In genomic region chr9:81650836-81651545, GRCh38 we compare ENCODE assay signal across 17 cellular contexts. TPM values are rescaled to one million over a fixed set of nuclear protein-coding genes. Genes with fewer than 3 reads are reported as not detected.
DNase-seq lines count a peak whose midpoint lies in the region; TF ChIP-seq lines count a peak whose summit lies in the region.
"Had no signal": no experiment of that assay in that cellular context is flagged by ENCODE, and none has a peak within 500 bp of the region (broad histone marks: within the 10 kb centered on the region; RNA-seq: fewer than 3 reads in every experiment).

No MANE protein-coding gene starts in this region.

- H3K4me3 ChIP-seq in A673 (ENCODE audit: low read depth, low read length, poor library complexity, severe bottlenecking) (no peak overlapping the region), HAP-1 (no peak overlapping the region)
- H3K4me3 ChIP-seq: SJSA1 had no signal

- H3K9me3 Mint-ChIP-seq in brain (no peaks in the 10 kb centered on the region), nephron progenitor cell (no peaks in the 10 kb centered on the region)
- H3K9me3 Mint-ChIP-seq in activated CD4-positive, alpha-beta T cell treated with anti-CD3 and anti-CD28 coated beads, Interleukin-2, amount 10 ng/mL, durations not matched to agents 24 days and 14 days, result no peaks in the 10 kb centered on the region

- no peaks in the 10 kb centered on the region for H3K27me3 ChIP-seq in A673 (replicated peaks; ENCODE audit: insufficient read depth, low read depth, low read length, poor library complexity)
- no peaks in the 10 kb centered on the region for H3K27me3 ChIP-seq in HAP-1 (ENCODE audit: low read depth)
- H3K27me3 ChIP-seq: SJSA1 had no signal

- in situ Hi-C loops in HAP-1 (cut with MboI; ENCODE audit: low sequenced_read_pairs), result no loop called here

- BruUV-seq in A673 (replicated peaks; lab: Mats Ljungman, UMichigan), result no TSS peak

- intact Hi-C loops in A673 (cut with micrococcal nuclease; ENCODE audit: unreplicated experiment), result no loop called here
- intact Hi-C loops in activated CD4-positive, alpha-beta T cell treated with anti-CD3 and anti-CD28 coated beads, Interleukin-2, amount 10 ng/mL, durations not matched to agents 24 days and 14 days (cut with micrococcal nuclease), result no loop called here

- H3K4me1 ChIP-seq in A673 (ENCODE audit: insufficient read depth, low read length, poor library complexity, severe bottlenecking) (no peaks in the 10 kb centered on the region), HAP-1 (peaks cover 12% of the 10 kb centered on the region)
- H3K4me1 ChIP-seq: Caco-2 had no signal

- H3K27ac Mint-ChIP-seq in brain (peak overlapping the region; percentile 14 to 91 (median 77)), nephron progenitor cell (peak overlapping the region; percentile 93)
- H3K27ac Mint-ChIP-seq in activated CD4-positive, alpha-beta T cell treated with anti-CD3 and anti-CD28 coated beads, Interleukin-2, amount 10 ng/mL, durations not matched to agents 24 days and 14 days, result no peak overlapping the region

- H3K9me3 ChIP-seq in A673 (ENCODE audit: low read depth, low read length, poor library complexity, severe bottlenecking) (no peaks in the 10 kb centered on the region), HAP-1 (no peaks in the 10 kb centered on the region)
- H3K9me3 ChIP-seq: Caco-2, SJSA1 had no signal

- H3K36me3 Mint-ChIP-seq in brain (peaks cover 35% of the 10 kb centered on the region), nephron progenitor cell (ENCODE audit: low read depth) (peaks cover 80% of the 10 kb centered on the region)
- no peaks in the 10 kb centered on the region for H3K36me3 Mint-ChIP-seq in activated CD4-positive, alpha-beta T cell treated with anti-CD3 and anti-CD28 coated beads, Interleukin-2, amount 10 ng/mL, durations not matched to agents 24 days and 14 days (ENCODE audit: low read depth)

- peak; percentile 29 for DNase-seq in A673 (ENCODE audit: low spot score)
- peak; percentile 49 to 85 for DNase-seq in HAP-1 (ENCODE audit: low spot score in 2 of 2)
- peak; percentile 12 for DNase-seq in nephron progenitor cell
- no peak for DNase-seq in superior temporal gyrus (ENCODE audit: extremely low spot score)
- no peak for DNase-seq in MV-4-11 (lab: John Stamatoyannopoulos, UW)
- DNase-seq in activated CD4-positive, alpha-beta T cell treated with anti-CD3 and anti-CD28 coated beads, Interleukin-2, amount 10 ng/mL, durations not matched to agents 24 days and 14 days, result no peak
- DNase-seq: AML-193; Caco-2; HCEC 1CT; NCI-H1694 treated with DMSO at 0.1 percent for 48 hours; NCI-H2171 treated with DMSO at 0.1 percent for 48 hours; NCI-H510A treated with DMSO at 0.1 percent for 48 hours; NK-92 treated with Interleukin-12 subunit alpha and Interleukin-12 subunit beta, amount 100 ng/mL, for 24 hours; OCI-M1 had no signal

- H3K27ac ChIP-seq in A673 (ENCODE audit: low read depth, low read length, poor library complexity, severe bottlenecking), result no peak overlapping the region
- H3K27ac ChIP-seq: RWPE1, SJSA1 had no signal

- no peaks in the 10 kb centered on the region for H3K36me3 ChIP-seq in A673 (ENCODE audit: insufficient read depth, low read length, poor library complexity, severe bottlenecking)
- no peaks in the 10 kb centered on the region for H3K36me3 ChIP-seq in HAP-1 (replicated peaks)

- H3K4me3 Mint-ChIP-seq in brain (peak overlapping the region; percentile 10 to 71 (median 62)), nephron progenitor cell (peak overlapping the region; percentile 21)
- no peak overlapping the region for H3K4me3 Mint-ChIP-seq in activated CD4-positive, alpha-beta T cell treated with anti-CD3 and anti-CD28 coated beads, Interleukin-2, amount 10 ng/mL, durations not matched to agents 24 days and 14 days

- CTCF ChIA-PET in A673 (lab: Charles Lee), result interaction anchor here (0.6 kb wide), 1 partner anchor 15 kb away, joined by 3 read pairs; no protein-coding TSS in a partner anchor

- POLR2A ChIA-PET in A673 (lab: Charles Lee; ENCODE audit: low non-redundant PET), result no interaction called here

- TF ChIP-seq CTCF in A673 (conservative IDR thresholded peaks at IDR 0.05; ENCODE audit: low read depth, low read length) (no peak), brain (conservative IDR thresholded peaks at IDR 0.05) (no peak), nephron progenitor cell (IDR thresholded peaks at IDR 0.05) (no peak)

- H3K27me3 Mint-ChIP-seq in brain (no peaks in the 10 kb centered on the region), nephron progenitor cell (ENCODE audit: low read depth, poor library complexity) (peaks cover 4% of the 10 kb centered on the region)
- no peaks in the 10 kb centered on the region for H3K27me3 Mint-ChIP-seq in activated CD4-positive, alpha-beta T cell treated with anti-CD3 and anti-CD28 coated beads, Interleukin-2, amount 10 ng/mL, durations not matched to agents 24 days and 14 days

- H3K4me1 Mint-ChIP-seq in brain (peaks cover 97% of the 10 kb centered on the region), nephron progenitor cell (peaks cover 51% of the 10 kb centered on the region)
- H3K4me1 Mint-ChIP-seq in activated CD4-positive, alpha-beta T cell treated with anti-CD3 and anti-CD28 coated beads, Interleukin-2, amount 10 ng/mL, durations not matched to agents 24 days and 14 days, result no peaks in the 10 kb centered on the region

RNA-seq across cellular contexts. Expression of gene TLE1, which starts 38.4 kb away (rescaled TPM):
- total RNA-seq in A673 (2021), result 2.2 and 3.1 TPM in 2 replicates
- polyA plus RNA-seq in brain (ENCODE audit: insufficient read depth, low read depth, low replicate concordance), result 82.9 TPM
- total RNA-seq in activated CD4-positive, alpha-beta T cell treated with anti-CD3 and anti-CD28 coated beads, Interleukin-2, amount 10 ng/mL, durations not matched to agents 24 days and 14 days, result 0.21 TPM in 1 of 2 replicates, not detected in the other

Comparison
In these comparisons a context has a peak if more than half of its experiments do, and no peak if none do; other contexts are left out.
1. DNase-seq: peak in A673 (single experiment), HAP-1 (2 of 2) and nephron progenitor cell (single experiment); none in superior temporal gyrus (single experiment), MV-4-11 (single experiment) and activated CD4-positive, alpha-beta T cell treated with anti-CD3 and anti-CD28 coated beads, Interleukin-2, amount 10 ng/mL, durations not matched to agents 24 days and 14 days (single experiment).